In genomic region chr11:120871924-120872323, GRCh38 we compare ENCODE assay signal across 35 cellular contexts.
"Had no signal": no experiment of that assay in that cellular context is flagged by ENCODE, and none has a peak within 500 bp of the region (broad histone marks: within the 10 kb centered on the region; RNA-seq: fewer than 3 reads in every experiment).

No MANE protein-coding gene starts in this region.

- H3K27ac Mint-ChIP-seq: activated CD4-positive, alpha-beta memory T cell treated with anti-CD3 and anti-CD28 coated beads for 36 hours; activated CD4-positive, alpha-beta T cell treated with anti-CD3 and anti-CD28 coated beads for 36 hours; activated CD4-positive, alpha-beta T cell treated with anti-CD3 and anti-CD28 coated beads, Interleukin-2, amount 10 ng/mL, durations not matched to agents 24 days and 14 days; activated CD8-positive, alpha-beta memory T cell treated with anti-CD3 and anti-CD28 coated beads, Interleukin-2, amount 10 ng/mL, durations not matched to agents 7 days and 5 days; activated CD8-positive, alpha-beta T cell treated with anti-CD3 and anti-CD28 coated beads, Interleukin-2, amount 10 ng/mL, durations not matched to agents 7 days and 5 days; activated naive CD4-positive, alpha-beta T cell treated with anti-CD3 and anti-CD28 coated beads, Interleukin-2, amount 10 ng/mL, durations not matched to agents 7 days and 5 days; activated naive CD4-positive, alpha-beta T cell treated with anti-CD3 and anti-CD28 coated beads, Interleukin-2, amount 50 U/mL, for 72 hours; activated naive CD8-positive, alpha-beta T cell treated with anti-CD3 and anti-CD28 coated beads, Interleukin-2, amount 10 ng/mL, durations not matched to agents 7 days and 5 days; activated T-cell treated with anti-CD3 and anti-CD28 coated beads, Interleukin-2, amount 50 U/mL, for 24 hours; activated T-cell treated with anti-CD3 and anti-CD28 coated beads, Interleukin-2, amount 50 U/mL, for 72 hours; dendritic cell treated with granulocyte-macrophage colony-stimulating factor and Interleukin-4, amounts not matched to agents 40 ng/mL and 50 ng/mL, for 4 days; endodermal cell; T-helper 17 cell; T-helper 2 cell treated with Interferon-gamma antibody and Interleukin-4, amounts not matched to agents 5 μg/mL and 100 μg/mL, for 36 hours had no signal

- ATAC-seq: activated CD4-positive, alpha-beta T cell treated with anti-CD3 and anti-CD28 coated beads for 36 hours; activated CD8-positive, alpha-beta memory T cell treated with anti-CD3 and anti-CD28 coated beads, Interleukin-2, amount 10 ng/mL, durations not matched to agents 7 days and 5 days; activated CD8-positive, alpha-beta T cell treated with anti-CD3 and anti-CD28 coated beads, Interleukin-2, amount 10 ng/mL, durations not matched to agents 7 days and 5 days; activated naive CD4-positive, alpha-beta T cell treated with anti-CD3 and anti-CD28 coated beads, Interleukin-2, amount 50 U/mL, for 72 hours; activated T-cell treated with anti-CD3 and anti-CD28 coated beads, Interleukin-2, amount 50 U/mL, for 72 hours; esophagus mucosa; T-helper 17 cell had no signal

- H3K4me3 ChIP-seq: ascending aorta, breast epithelium, cardiac muscle cell, colonic mucosa, dorsolateral prefrontal cortex had no signal

- FAIRE-seq: frontal cortex had no signal

- H3K9me3 Mint-ChIP-seq: endodermal cell had no signal

- H3K36me3 Mint-ChIP-seq: activated CD4-positive, alpha-beta memory T cell treated with anti-CD3 and anti-CD28 coated beads for 36 hours; activated naive CD4-positive, alpha-beta T cell treated with anti-CD3 and anti-CD28 coated beads, Interleukin-2, amount 10 ng/mL, durations not matched to agents 7 days and 5 days; activated naive CD4-positive, alpha-beta T cell treated with anti-CD3 and anti-CD28 coated beads, Interleukin-2, amount 50 U/mL, for 72 hours; activated naive CD8-positive, alpha-beta T cell treated with anti-CD3 and anti-CD28 coated beads, Interleukin-2, amount 10 ng/mL, durations not matched to agents 7 days and 5 days had no signal

- H3K27me3 ChIP-seq: ascending aorta, colonic mucosa had no signal

- H3K27ac ChIP-seq: ascending aorta, breast epithelium, cardiac muscle cell, colonic mucosa, dorsolateral prefrontal cortex, WERI-Rb-1 had no signal

- H3K4me1 Mint-ChIP-seq: activated CD4-positive, alpha-beta T cell treated with anti-CD3 and anti-CD28 coated beads for 36 hours; activated CD4-positive, alpha-beta T cell treated with anti-CD3 and anti-CD28 coated beads, Interleukin-2, amount 10 ng/mL, durations not matched to agents 24 days and 14 days; activated CD8-positive, alpha-beta memory T cell treated with anti-CD3 and anti-CD28 coated beads, Interleukin-2, amount 10 ng/mL, durations not matched to agents 7 days and 5 days; activated naive CD4-positive, alpha-beta T cell treated with anti-CD3 and anti-CD28 coated beads, Interleukin-2, amount 10 ng/mL, durations not matched to agents 7 days and 5 days; activated naive CD8-positive, alpha-beta T cell treated with anti-CD3 and anti-CD28 coated beads, Interleukin-2, amount 10 ng/mL, durations not matched to agents 7 days and 5 days; T-helper 17 cell had no signal

- H3K4me1 ChIP-seq: ascending aorta, breast epithelium, colonic mucosa had no signal

- DNase-seq: activated CD4-positive, alpha-beta memory T cell treated with anti-CD3 and anti-CD28 coated beads for 36 hours; activated CD4-positive, alpha-beta T cell treated with anti-CD3 and anti-CD28 coated beads for 36 hours; activated CD4-positive, alpha-beta T cell treated with anti-CD3 and anti-CD28 coated beads, Interleukin-2, amount 10 ng/mL, durations not matched to agents 24 days and 14 days; activated CD4-positive, CD25-positive, alpha-beta regulatory T cell; activated CD4-positive, CD25-positive, alpha-beta regulatory T cell treated with anti-CD3 and anti-CD28 coated beads, Interleukin-2, amount 50 U/mL, for 72 hours; activated CD8-positive, alpha-beta memory T cell treated with anti-CD3 and anti-CD28 coated beads, Interleukin-2, amount 10 ng/mL, durations not matched to agents 7 days and 5 days; activated CD8-positive, alpha-beta memory T cell treated with anti-CD3 and anti-CD28 coated beads, Interleukin-2, amount 50 U/mL, for 4 hours; activated CD8-positive, alpha-beta T cell treated with anti-CD3 and anti-CD28 coated beads, Interleukin-2, amount 10 ng/mL, durations not matched to agents 7 days and 5 days; activated gamma-delta T cell; activated naive CD4-positive, alpha-beta T cell; activated naive CD4-positive, alpha-beta T cell treated with anti-CD3 and anti-CD28 coated beads, Interleukin-2, amount 10 ng/mL, durations not matched to agents 7 days and 5 days; activated naive CD8-positive, alpha-beta T cell treated with anti-CD3 and anti-CD28 coated beads, Interleukin-2, amount 10 ng/mL, durations not matched to agents 7 days and 5 days; activated T-cell treated with anti-CD3 and anti-CD28 coated beads for 4 hours; activated T-cell treated with anti-CD3 and anti-CD28 coated beads, Interleukin-2, amount 50 U/mL, for 24 hours; activated T-cell treated with anti-CD3 and anti-CD28 coated beads, Interleukin-2, amount 50 U/mL, for 72 hours; central memory CD4-positive, alpha-beta T cell; cerebellar nuclear complex; colonic mucosa; dorsolateral prefrontal cortex; effector memory CD4-positive, alpha-beta T cell; endodermal cell; foreskin fibroblast; head of caudate nucleus; T-helper 17 cell; T1000; WERI-Rb-1 had no signal

- H3K36me3 ChIP-seq: ascending aorta, breast epithelium, cardiac muscle cell, colonic mucosa had no signal

- H3K9me3 ChIP-seq: ascending aorta, breast epithelium, colonic mucosa had no signal

- H3K4me3 Mint-ChIP-seq: activated CD4-positive, alpha-beta memory T cell treated with anti-CD3 and anti-CD28 coated beads for 36 hours; activated CD4-positive, alpha-beta T cell treated with anti-CD3 and anti-CD28 coated beads for 36 hours; activated CD4-positive, alpha-beta T cell treated with anti-CD3 and anti-CD28 coated beads, Interleukin-2, amount 10 ng/mL, durations not matched to agents 24 days and 14 days; activated CD8-positive, alpha-beta memory T cell treated with anti-CD3 and anti-CD28 coated beads, Interleukin-2, amount 10 ng/mL, durations not matched to agents 7 days and 5 days; activated CD8-positive, alpha-beta T cell treated with anti-CD3 and anti-CD28 coated beads, Interleukin-2, amount 10 ng/mL, durations not matched to agents 7 days and 5 days; activated naive CD4-positive, alpha-beta T cell treated with anti-CD3 and anti-CD28 coated beads, Interleukin-2, amount 10 ng/mL, durations not matched to agents 7 days and 5 days; activated naive CD8-positive, alpha-beta T cell treated with anti-CD3 and anti-CD28 coated beads, Interleukin-2, amount 10 ng/mL, durations not matched to agents 7 days and 5 days; activated T-cell treated with anti-CD3 and anti-CD28 coated beads, Interleukin-2, amount 50 U/mL, for 24 hours; activated T-cell treated with anti-CD3 and anti-CD28 coated beads, Interleukin-2, amount 50 U/mL, for 72 hours; brain; dendritic cell treated with granulocyte-macrophage colony-stimulating factor and Interleukin-4, amounts not matched to agents 40 ng/mL and 50 ng/mL, for 4 days; endodermal cell; T-helper 17 cell; T-helper 2 cell treated with Interferon-gamma antibody and Interleukin-4, amounts not matched to agents 5 μg/mL and 100 μg/mL, for 36 hours had no signal

- H3K27me3 Mint-ChIP-seq: activated CD4-positive, alpha-beta T cell treated with anti-CD3 and anti-CD28 coated beads, Interleukin-2, amount 10 ng/mL, durations not matched to agents 24 days and 14 days; activated CD8-positive, alpha-beta memory T cell treated with anti-CD3 and anti-CD28 coated beads, Interleukin-2, amount 10 ng/mL, durations not matched to agents 7 days and 5 days had no signal
